Comparison of ENCODE assay signal across 8 cellular contexts in genomic region chr1:24964811-24965570, GRCh38.
A peak's percentile ranks its signal among the peaks of the same experiment; 100 is the strongest.
DNase-seq lines count a peak whose midpoint lies in the region; ATAC-seq lines count a peak whose summit lies in the region.

No MANE protein-coding gene starts in this region.

- no peak overlapping the region for H3K4me3 ChIP-seq in HAP-1

- no peaks in the 10 kb centered on the region for H3K4me1 ChIP-seq in HAP-1

- H3K9me3 ChIP-seq in HAP-1 = no peaks in the 10 kb centered on the region

- in situ Hi-C loops in HAP-1 (cut with MboI; ENCODE audit: low sequenced_read_pairs) = no loop called here

- DNase-seq in Ammon's horn (ENCODE audit: low spot score) (peak; percentile 20), fibroblast of peridontal ligament (ENCODE audit: extremely low read depth) (peak; percentile 81), DMS 273 treated with DMSO at 0.1 percent for 48 hours (lab: John Stamatoyannopoulos, UW) (no peak), HAP-1 (ENCODE audit: low spot score in 2 of 2) (no peak)
- peak; percentile 94 to 96 for DNase-seq in activated CD4-positive, alpha-beta T cell treated with anti-CD3 and anti-CD28 coated beads, Interleukin-2, amount 50 U/mL, for 48 hours
- DNase-seq in stimulated activated CD8-positive, alpha-beta memory T cell treated with anti-CD3 and anti-CD28 coated beads, Interleukin-2, amount 100 ng/mL, for 48 hours (ENCODE audit: low read depth in 2 of 2) = peak; percentile 94 to 96

- H3K27me3 ChIP-seq in HAP-1 (ENCODE audit: low read depth) = no peaks in the 10 kb centered on the region

- peak; percentile 81 for ATAC-seq in GM19455 (IDR thresholded peaks at IDR 0.05; ENCODE audit: unreplicated experiment)
- ATAC-seq in HG03521 (IDR thresholded peaks at IDR 0.05; ENCODE audit: unreplicated experiment) = peak; percentile 86

- H3K36me3 ChIP-seq in HAP-1 (replicated peaks) = no peaks in the 10 kb centered on the region

Comparison
In these comparisons a context has a peak if more than half of its experiments do, and no peak if none do; other contexts are left out.
1. DNase-seq: peak in Ammon's horn (single experiment), activated CD4-positive, alpha-beta T cell treated with anti-CD3 and anti-CD28 coated beads, Interleukin-2, amount 50 U/mL, for 48 hours (2 of 2), fibroblast of peridontal ligament (single experiment) and stimulated activated CD8-positive, alpha-beta memory T cell treated with anti-CD3 and anti-CD28 coated beads, Interleukin-2, amount 100 ng/mL, for 48 hours (2 of 2); none in DMS 273 treated with DMSO at 0.1 percent for 48 hours (single experiment) and HAP-1 (0 of 2).